23 cellular contexts compared by ENCODE assay signal in genomic region chr10:393346-393745, GRCh38.
"Had no signal": no experiment of that assay in that cellular context is flagged by ENCODE, and none has a peak within 500 bp of the region (broad histone marks: within the 10 kb centered on the region; RNA-seq: fewer than 3 reads in every experiment).

No MANE protein-coding gene starts in this region.

- H3K4me1 ChIP-seq: SJCRH30 had no signal

- H3K27me3 ChIP-seq: MG63, SJCRH30 had no signal

- H3K27ac ChIP-seq: RWPE1, SJCRH30 had no signal

- H3K9me3 ChIP-seq: MG63, SJCRH30 had no signal

- H3K36me3 ChIP-seq: SJCRH30 had no signal

- H3K4me3 ChIP-seq: MG63, SJCRH30 had no signal

- DNase-seq: IMR-90, Karpas-422, KG1, MG63, NCI-H1092, NCI-H1105 treated with DMSO at 0.1 percent for 48 hours, NCI-H1417 treated with DMSO at 0.1 percent for 48 hours, NCI-H146, NCI-H1694 treated with DMSO at 0.1 percent for 48 hours, NCI-H1930, NCI-H2081, NCI-H2107, NCI-H2227 treated with DMSO at 0.1 percent for 48 hours, NCI-H524, NCI-H526 treated with DMSO at 0.1 percent for 48 hours, NCI-H774, PC-3, SHP77 treated with DMSO at 0.1 percent for 48 hours, SJCRH30 had no signal

- ATAC-seq: HepG2, Panc1, PC-3, SK-N-SH treated with all-trans-retinoic acid at 6 μM for 48 hours had no signal
